ENCODE assay signal across 23 cellular contexts in the genomic region with DNA sequence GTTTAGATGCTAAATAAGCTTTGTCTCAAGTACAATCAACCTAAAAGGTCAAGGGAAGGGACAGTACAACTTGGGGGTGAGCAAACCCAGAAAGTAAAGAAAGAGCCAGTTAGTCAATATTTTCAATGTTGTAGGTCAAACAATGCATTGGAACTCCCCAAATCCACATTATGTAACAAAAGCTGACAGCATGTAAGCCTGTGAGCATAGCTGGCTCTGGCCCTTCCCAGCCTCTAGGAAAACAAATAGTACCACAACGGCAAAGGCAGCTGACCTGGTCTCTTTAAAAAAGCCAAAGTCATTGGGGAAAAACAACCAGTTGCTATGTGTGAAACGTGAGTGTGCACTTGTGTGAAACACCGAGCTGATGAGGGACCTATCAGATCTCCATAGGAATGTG. TPM values are rescaled to one million over a fixed set of nuclear protein-coding genes. Genes with fewer than 3 reads are reported as not detected.
DNase-seq lines count a peak whose midpoint lies in the region; ATAC-seq and TF ChIP-seq lines count a peak whose summit lies in the region.
"Had no signal": no experiment of that assay in that cellular context is flagged by ENCODE, and none has a peak within 500 bp of the region (broad histone marks: within the 10 kb centered on the region; RNA-seq: fewer than 3 reads in every experiment).

No MANE protein-coding gene starts in this region.

- no CpG with 5 or more reads among the region's 3 CpGs for WGBS in neuronal stem cell (ENCODE audit: extremely low coverage in 2 of 2, insufficient read length in 2 of 2, insufficient replicate concordance in 1 of 2), 2 donors

- H3K27me3 ChIP-seq in ascending aorta (no peaks in the 10 kb centered on the region), tibial artery (no peaks in the 10 kb centered on the region), neuronal stem cell (ENCODE audit: control insufficient read depth in 3 of 3, insufficient read depth in 3 of 3, low read depth in 1 of 3, low read length in 3 of 3) (peaks cover 0 to 41% (median 0%) of the 10 kb centered on the region in 3 experiments)
- H3K27me3 ChIP-seq: ovary had no signal

- H3K14ac ChIP-seq in neuronal stem cell (ENCODE audit: low read length): no peak overlapping the region

- TF ChIP-seq CTCF in activated B cell treated with CpG ODN at 0.5 μM for 24 hours (IDR thresholded peaks at IDR 0.05): no peak
- TF ChIP-seq CTCF in fibroblast of the aortic adventitia (IDR thresholded peaks at IDR 0.05; ENCODE audit: insufficient read depth, low read length): no peak
- TF ChIP-seq CTCF in ascending aorta (IDR thresholded peaks at IDR 0.05): no peak
- TF ChIP-seq CTCF in tibial artery (IDR thresholded peaks at IDR 0.05): no peak

- H2AFZ ChIP-seq in neuronal stem cell (ENCODE audit: low read length): no peak overlapping the region
- H2AFZ ChIP-seq: PC-9 had no signal

- no peak overlapping the region for H3K4me2 ChIP-seq in neuronal stem cell (ENCODE audit: insufficient read depth, low read length, poor library complexity, severe bottlenecking)
- H3K4me2 ChIP-seq: PC-9 had no signal

- intact Hi-C loops in activated B cell treated with CpG ODN at 0.5 μM for 24 hours (cut with micrococcal nuclease) (no loop called here), ascending aorta (cut with DNase I) (no loop called here), tibial artery (cut with DNase I; ENCODE audit: low total_unique reads) (no loop called here)

- H3K4me1 Mint-ChIP-seq in activated B cell treated with CpG ODN at 0.5 μM for 24 hours: peaks cover 51% of the 10 kb centered on the region

- H2BK15ac ChIP-seq in neuronal stem cell (ENCODE audit: low read length): no peak overlapping the region

- H3K79me1 ChIP-seq in neuronal stem cell (ENCODE audit: low read depth, low read length): no peaks in the 10 kb centered on the region

- H3K27ac Mint-ChIP-seq in activated B cell treated with CpG ODN at 0.5 μM for 24 hours: peak overlapping the region; percentile 22
- H3K27ac Mint-ChIP-seq: activated naive CD4-positive, alpha-beta T cell treated with anti-CD3 and anti-CD28 coated beads, Interleukin-2, amount 50 U/mL, for 72 hours; naive thymus-derived CD8-positive, alpha-beta T cell; T-cell had no signal

- H2BK12ac ChIP-seq in neuronal stem cell (ENCODE audit: low read length): no peak overlapping the region

- H4K91ac ChIP-seq in neuronal stem cell (ENCODE audit: low read depth, low read length, poor library complexity): no peak overlapping the region

- H3K36me3 Mint-ChIP-seq in activated B cell treated with CpG ODN at 0.5 μM for 24 hours (ENCODE audit: low read depth): peaks cover 32% of the 10 kb centered on the region

- peaks cover 4% of the 10 kb centered on the region for H3K9me3 Mint-ChIP-seq in activated B cell treated with CpG ODN at 0.5 μM for 24 hours

- CTCF ChIA-PET in activated B cell treated with CpG ODN at 0.5 μM for 24 hours (lab: Charles Lee): interaction anchor here (0.8 to 1.0 kb wide), 2 partner anchors 32 to 40 kb away, joined by 3 read pairs; no protein-coding TSS in a partner anchor

- H3K9ac ChIP-seq in neuronal stem cell (ENCODE audit: low read depth, low read length, poor library complexity): no peak overlapping the region

- peaks cover 0 to 14% of the 10 kb centered on the region in 2 donors for H3K36me3 ChIP-seq in ascending aorta
- H3K36me3 ChIP-seq in tibial artery: peaks cover 0 to 33% (median 7%) of the 10 kb centered on the region in 3 donors
- H3K36me3 ChIP-seq in neuronal stem cell (replicated peaks in 1 of 2; ENCODE audit: control insufficient read depth in 2 of 2, insufficient read depth in 2 of 2, low read length in 2 of 2): no peaks in the 10 kb centered on the region
- H3K36me3 ChIP-seq: ovary had no signal

- H3K9me3 ChIP-seq in ascending aorta (no peaks in the 10 kb centered on the region), tibial artery (no peaks in the 10 kb centered on the region), neuronal stem cell (replicated peaks in 1 of 2; ENCODE audit: control insufficient read depth in 2 of 2, insufficient read depth in 1 of 2, low read depth in 1 of 2, low read length in 2 of 2) (peaks cover 3 to 9% of the 10 kb centered on the region in 2 donors)
- H3K9me3 ChIP-seq: ovary had no signal

- no peak overlapping the region for H2BK120ac ChIP-seq in neuronal stem cell (ENCODE audit: low read depth, low read length)

- H2BK5ac ChIP-seq in neuronal stem cell (ENCODE audit: low read length): no peak overlapping the region

- no peak overlapping the region for H3K23ac ChIP-seq in neuronal stem cell (ENCODE audit: low read depth, low read length, poor library complexity)

- H2AK5ac ChIP-seq in neuronal stem cell (ENCODE audit: low read depth, low read length): no peak overlapping the region

- peak; percentile 21 for DNase-seq in COLO668 (lab: John Stamatoyannopoulos, UW; ENCODE audit: unreplicated experiment)
- no peak for DNase-seq in activated B cell treated with CpG ODN at 0.5 μM for 24 hours
- peak; percentile 25 for DNase-seq in fibroblast of the aortic adventitia (ENCODE audit: low read depth)
- DNase-seq in renal cortical epithelial cell (ENCODE audit: low read depth): peak; percentile 21
- no peak for DNase-seq in ascending aorta (ENCODE audit: low spot score in 2 of 2)
- no peak for DNase-seq in LoVo (ENCODE audit: low spot score)
- DNase-seq in tibial artery: no peak
- DNase-seq in neuronal stem cell (ENCODE audit: low spot score): no peak
- DNase-seq: activated CD4-positive, alpha-beta T cell treated with anti-CD3 and anti-CD28 coated beads for 4 hours; GDM1; kidney glomerular epithelial cell; naive thymus-derived CD8-positive, alpha-beta T cell; NCI-H1092; NCI-H2081; NCI-H446; ovary; PC-9; SIG-M5; T-cell had no signal

- H3K18ac ChIP-seq in neuronal stem cell (ENCODE audit: low read length): no peak overlapping the region

- H3K4me1 ChIP-seq in ascending aorta (peaks cover 11 to 12% of the 10 kb centered on the region in 2 donors), tibial artery (peaks cover 0 to 41% (median 26%) of the 10 kb centered on the region in 4 donors), neuronal stem cell (ENCODE audit: control insufficient read depth in 2 of 2, insufficient read depth in 1 of 2, low read depth in 1 of 2, low read length in 2 of 2) (no peaks in the 10 kb centered on the region)

- no peaks in the 10 kb centered on the region for H3K27me3 Mint-ChIP-seq in activated B cell treated with CpG ODN at 0.5 μM for 24 hours
- H3K27me3 Mint-ChIP-seq: naive thymus-derived CD8-positive, alpha-beta T cell; T-cell had no signal

- POLR2A ChIA-PET in activated B cell treated with CpG ODN at 0.5 μM for 24 hours (lab: Charles Lee): interaction anchor here (1.5 kb wide), 1 partner anchor 13 kb away, joined by 5 read pairs; the partner anchor contains the start of gene SETD4

- no peak overlapping the region for H3K4me3 Mint-ChIP-seq in activated B cell treated with CpG ODN at 0.5 μM for 24 hours
- H3K4me3 Mint-ChIP-seq: naive thymus-derived CD8-positive, alpha-beta T cell; T-cell had no signal

- H3K4ac ChIP-seq in neuronal stem cell (ENCODE audit: low read length): no peak overlapping the region

- H3K4me3 ChIP-seq in fibroblast of the aortic adventitia (ENCODE audit: low read depth, low read length) (no peak overlapping the region), ascending aorta (no peak overlapping the region), tibial artery (no peak overlapping the region), neuronal stem cell (ENCODE audit: low read length in 2 of 2) (no peak overlapping the region)
- H3K4me3 ChIP-seq: ovary, PC-9 had no signal

- H3K27ac ChIP-seq in ascending aorta (no peak overlapping the region), tibial artery (no peak overlapping the region), neuronal stem cell (replicated peaks; ENCODE audit: low read length) (no peak overlapping the region)
- H3K27ac ChIP-seq: C4-2B, ovary, PC-9 had no signal

- ATAC-seq in activated B cell treated with CpG ODN at 0.5 μM for 24 hours (ENCODE audit: low read depth): no peak
- ATAC-seq: activated naive CD4-positive, alpha-beta T cell treated with anti-CD3 and anti-CD28 coated beads, Interleukin-2, amount 50 U/mL, for 72 hours; HCT116; naive thymus-derived CD8-positive, alpha-beta T cell; sciatic nerve; T-cell had no signal

- H4K8ac ChIP-seq in neuronal stem cell (ENCODE audit: low read depth, low read length): no peak overlapping the region

RNA-seq across cellular contexts. Expression of gene CBR1, which starts 3.4 kb away (rescaled TPM):
- total RNA-seq in activated B cell treated with CpG ODN at 0.5 μM for 24 hours (17.5 and 20.3 TPM in 2 replicates), fibroblast of the aortic adventitia (ENCODE audit: low replicate concordance) (82.4 and 95.0 TPM in 2 replicates), renal cortical epithelial cell (113 and 293 TPM in 2 replicates), ascending aorta (101 TPM)
- polyA plus RNA-seq in neuronal stem cell (2013, experiment 1 of 2): 9.9 TPM
- polyA plus RNA-seq in neuronal stem cell (2013, experiment 2 of 2): 10.5 TPM

RNA-seq across cellular contexts. Expression of gene SETD4, which starts 12.9 kb away (rescaled TPM):
- total RNA-seq in activated B cell treated with CpG ODN at 0.5 μM for 24 hours: 31.6 and 40.4 TPM in 2 replicates
- 21.4 and 22.8 TPM in 2 replicates for total RNA-seq in fibroblast of the aortic adventitia (ENCODE audit: low replicate concordance)
- 29.4 and 30.2 TPM in 2 replicates for total RNA-seq in renal cortical epithelial cell
- total RNA-seq in ascending aorta: 35.9 TPM
- polyA plus RNA-seq in neuronal stem cell (2013, experiment 1 of 2): 16.1 TPM
- polyA plus RNA-seq in neuronal stem cell (2013, experiment 2 of 2): 15.6 TPM

Comparison
In these comparisons a context has a peak if more than half of its experiments do, and no peak if none do; other contexts are left out.
1. DNase-seq: peak in COLO668 (single experiment), fibroblast of the aortic adventitia (single experiment) and renal cortical epithelial cell (single experiment); none in activated B cell treated with CpG ODN at 0.5 μM for 24 hours (single experiment), ascending aorta (0 of 2), LoVo (single experiment), tibial artery (0 of 2) and neuronal stem cell (single experiment).